8 cellular contexts compared by ENCODE assay signal in the genomic region with DNA sequence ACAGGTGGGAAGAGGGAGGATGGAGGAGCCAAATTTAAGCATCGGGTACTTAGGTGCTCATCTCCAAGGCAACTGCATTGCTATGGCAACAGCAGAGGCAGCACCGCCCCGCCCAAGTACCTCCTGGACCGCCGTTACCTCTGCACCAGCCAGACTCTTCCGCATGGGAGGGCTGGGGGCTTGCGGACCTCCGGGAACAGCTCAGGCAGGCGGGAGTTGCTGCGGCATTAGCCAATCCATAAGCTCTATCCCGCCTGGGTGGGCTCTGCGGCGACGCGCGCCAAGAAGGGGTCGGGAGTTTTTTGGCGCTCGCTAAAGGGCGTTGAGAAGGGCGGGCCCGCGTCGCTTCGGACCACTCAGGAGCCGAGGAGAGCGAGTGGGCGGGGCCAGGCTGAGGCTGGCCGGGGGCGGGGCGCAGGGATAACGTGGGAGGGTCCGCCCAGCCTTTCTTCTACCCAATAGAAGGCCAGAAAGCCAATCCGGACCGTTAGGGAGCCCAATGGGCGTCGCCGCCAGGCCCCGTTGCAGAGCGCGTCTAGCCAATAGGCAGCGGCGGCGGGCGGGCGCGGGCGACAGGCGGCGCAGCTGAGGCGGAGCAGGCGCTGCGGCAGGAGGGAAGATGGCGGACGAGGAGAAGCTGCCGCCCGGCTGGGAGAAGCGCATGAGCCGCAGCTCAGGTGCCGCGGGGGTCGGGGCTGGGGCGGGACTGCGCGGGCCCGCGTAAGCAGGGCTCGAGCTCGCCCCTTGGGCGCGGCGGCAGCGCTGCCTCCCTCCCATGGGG. TPM values are rescaled to one million over a fixed set of nuclear protein-coding genes. Genes with fewer than 3 reads are reported as not detected.
DNase-seq lines count a peak whose midpoint lies in the region; ATAC-seq, FAIRE-seq and TF ChIP-seq lines count a peak whose summit lies in the region.

Gene PIN1, plus strand, starts transcription at position 593 of the 781 bp plus-strand sequence. Its CDS starts 27 bp downstream, at position 620.

- TF ChIP-seq CTCF in adrenal gland (IDR thresholded peaks at IDR 0.05): peak; percentile 15 to 61 (median 44)
- peak; percentile 55 to 93 (median 71) for TF ChIP-seq CTCF in heart left ventricle (IDR thresholded peaks at IDR 0.05)
- peak; percentile 42 to 82 (median 68) for TF ChIP-seq CTCF in upper lobe of left lung (IDR thresholded peaks at IDR 0.05)

- FAIRE-seq in GM12892 (lab: Jason Lieb, UNC): peak; percentile 95

- H3K9me3 ChIP-seq in adrenal gland (replicated peaks in 1 of 3): no peaks in the 10 kb centered on the region
- H3K9me3 ChIP-seq in heart left ventricle: no peaks in the 10 kb centered on the region
- no peaks in the 10 kb centered on the region for H3K9me3 ChIP-seq in upper lobe of left lung

- H3K4me1 ChIP-seq in adrenal gland (replicated peaks in 1 of 2): peaks cover 6 to 16% of the 10 kb centered on the region in 2 donors
- H3K4me1 ChIP-seq in heart left ventricle: peaks cover 0 to 42% (median 14%) of the 10 kb centered on the region in 12 donors
- peaks cover 8 to 18% (median 13%) of the 10 kb centered on the region in 4 donors for H3K4me1 ChIP-seq in upper lobe of left lung

- no peaks in the 10 kb centered on the region for H3K27me3 ChIP-seq in adrenal gland
- H3K27me3 ChIP-seq in heart left ventricle: no peaks in the 10 kb centered on the region
- no peaks in the 10 kb centered on the region for H3K27me3 ChIP-seq in upper lobe of left lung

- H3K27ac ChIP-seq in adrenal gland (peak within 1 kb of the TSS in 2 of 5 donors; percentile 39 to 71), heart left ventricle (peak within 1 kb of the TSS in 11 of 12 donors; percentile 62 to 86 (median 74)), upper lobe of left lung (peak within 1 kb of the TSS; percentile 47 to 87 (median 77))

- ATAC-seq in HG02852 (IDR thresholded peaks at IDR 0.05; ENCODE audit: unreplicated experiment) (peak; percentile 96), heart left ventricle (peak; percentile 98 to 100 (median 100)), upper lobe of left lung (ENCODE audit: low FRiP score in 2 of 2) (peak; percentile 99 to 100)

- peak within 1 kb of the TSS; percentile 58 to 96 (median 68) for H3K4me3 ChIP-seq in adrenal gland
- peak within 1 kb of the TSS; percentile 86 to 100 (median 93) for H3K4me3 ChIP-seq in heart left ventricle
- H3K4me3 ChIP-seq in upper lobe of left lung: peak within 1 kb of the TSS; percentile 91 to 100 (median 92)

- intact Hi-C loops in adrenal gland (cut with DNase I) (no loop called here), heart left ventricle (cut with DNase I) (loop anchor here in 2 of 10 donors (1.0 to 2.0 kb wide), 2 partner anchors 16 kb away; partner anchors contain the start of gene FBXL12 (in 2 of the 2)), posterior cingulate gyrus (cut with DNase I) (no loop called here)

- WGBS in adrenal gland, 4 donors: 0 to 1% (median 0%) methylated on average over 2 to 73 of the region's 73 CpGs
- 0 to 1% (median 1%) methylated on average over 52 to 73 of the region's 73 CpGs for WGBS in heart left ventricle, 4 donors
- WGBS in upper lobe of left lung, 2 donors: 0 to 1% methylated on average over 30 to 42 of the region's 73 CpGs

- TF ChIP-seq EP300 in upper lobe of left lung (IDR thresholded peaks at IDR 0.05): no peak

- H3K36me3 ChIP-seq in adrenal gland (replicated peaks in 1 of 2) (peaks cover 0 to 27% of the 10 kb centered on the region in 2 donors), heart left ventricle (peaks cover 0 to 33% (median 27%) of the 10 kb centered on the region in 9 donors), upper lobe of left lung (peaks cover 0 to 28% (median 22%) of the 10 kb centered on the region in 4 donors)

- TF ChIP-seq POLR2A in GM12892 (IDR thresholded peaks at IDR 0.05; ENCODE audit: low read depth, low read length): peak; percentile 65; the same call in 1 of the 2 replicates
- TF ChIP-seq POLR2A in adrenal gland (IDR thresholded peaks at IDR 0.05): peak in 1 of 2 donors; percentile 4
- TF ChIP-seq POLR2A in heart left ventricle (IDR thresholded peaks at IDR 0.05): peak in 1 of 2 donors; percentile 40
- TF ChIP-seq POLR2A in upper lobe of left lung (IDR thresholded peaks at IDR 0.05): peak in 1 of 4 donors; percentile 58

- DNase-seq in GM12892 (ENCODE audit: insufficient read length) (peak; percentile 98), NCI-H146 (lab: John Stamatoyannopoulos, UW) (peak; percentile 96), T-helper 1 cell (peak; percentile 99), adrenal gland (peak; percentile 98 to 100 (median 99)), heart left ventricle (peak; percentile 99), posterior cingulate gyrus (peak; percentile 97 to 100 (median 99)), upper lobe of left lung (peak; percentile 99 to 100)

RNA-seq across cellular contexts. Expression of gene PIN1, which starts in this region (rescaled TPM):
- polyA plus RNA-seq in GM12892 (2012; ENCODE audit: missing spikeins): 36.4 TPM
- 100 to 1,000 TPM in 7 of 8 donors, 10 to 100 TPM in 1; 75.5 to 177 (median 120) TPM for total RNA-seq in adrenal gland
- 10 to 100 TPM; 28.5 to 95.2 (median 94.1) TPM for polyA plus RNA-seq in adrenal gland
- total RNA-seq in heart left ventricle: 100 to 1,000 TPM in 2 of 9 donors, 10 to 100 TPM in 7; 82.8 to 147 (median 93.1) TPM
- 100 to 1,000 TPM in 1 of 2 donors, 10 to 100 TPM in 1; 90.0 to 159 TPM for polyA plus RNA-seq in heart left ventricle
- total RNA-seq in upper lobe of left lung: 10 to 100 TPM; 38.8 to 87.5 (median 70.7) TPM
